In genomic region chr2:227030789-227031188, GRCh38 we compare ENCODE assay signal across 22 cellular contexts.
"Had no signal": no experiment of that assay in that cellular context is flagged by ENCODE, and none has a peak within 500 bp of the region (broad histone marks: within the 10 kb centered on the region; RNA-seq: fewer than 3 reads in every experiment).

No MANE protein-coding gene starts in this region.

- H3K36me3 ChIP-seq: neural progenitor cell, ovary, right lobe of liver, sigmoid colon, stomach, tibial nerve, upper lobe of left lung, vagina had no signal

- H3K79me2 ChIP-seq: parathyroid adenoma had no signal

- DNase-seq: ovary; psoas muscle; right cardiac atrium; right lobe of liver; sigmoid colon; small intestine; stimulated activated CD4-positive, alpha-beta T cell treated with anti-CD3 and anti-CD28 coated beads, Interleukin-15, amount 100 ng/mL, for 24 hours; stimulated activated CD4-positive, alpha-beta T cell treated with anti-CD3 and anti-CD28 coated beads, Interleukin-2, amount 100 ng/mL, for 24 hours; stimulated activated CD4-positive, alpha-beta T cell treated with anti-CD3 and anti-CD28 coated beads, Interleukin-2, amount 100 ng/mL, for 48 hours; stimulated activated CD4-positive, alpha-beta T cell treated with anti-CD3 and anti-CD28 coated beads, Interleukin-4, amount 100 ng/mL, for 24 hours; stimulated activated naive B cell treated with anti-CD40 and anti-IgM and Interleukin-4, amounts not matched to agents 10 μg/mL and 1 μg/mL and 100 μg/mL, for 72 hours; stimulated activated naive CD4-positive, alpha-beta T cell treated with Interleukin-2 at 50 U/mL for 16 hours; stomach; thyroid gland; trophoblast cell; upper lobe of left lung had no signal

- FAIRE-seq: small intestine, urothelium cell line had no signal

- H2AFZ ChIP-seq: neural progenitor cell, parathyroid adenoma had no signal

- H3K9me3 ChIP-seq: ovary, psoas muscle, right lobe of liver, sigmoid colon, stomach, thoracic aorta, thyroid gland, tibial nerve, upper lobe of left lung, vagina had no signal

- H3K4me1 ChIP-seq: neural progenitor cell, psoas muscle, right lobe of liver, thyroid gland, tibial nerve, upper lobe of left lung, vagina had no signal

- H3K27ac ChIP-seq: neural progenitor cell, ovary, parathyroid adenoma, psoas muscle, right lobe of liver, sigmoid colon, stomach, thoracic aorta, thyroid gland, tibial nerve, upper lobe of left lung, vagina had no signal

- ATAC-seq: psoas muscle; right cardiac atrium; right lobe of liver; stimulated activated naive B cell treated with anti-CD40 and anti-IgM and Interleukin-4, amounts not matched to agents 10 μg/mL and 1 μg/mL and 100 μg/mL, for 72 hours had no signal

- H3K9ac ChIP-seq: neural progenitor cell, parathyroid adenoma had no signal

- H3K4me3 ChIP-seq: neural progenitor cell, ovary, psoas muscle, right lobe of liver, sigmoid colon, stomach, thoracic aorta, thyroid gland, tibial nerve, upper lobe of left lung, vagina had no signal

- H3K4me2 ChIP-seq: neural progenitor cell had no signal

- H3K27me3 ChIP-seq: neural progenitor cell, ovary, right lobe of liver, sigmoid colon, stomach, thyroid gland, tibial nerve, upper lobe of left lung, vagina had no signal
